In genomic region chr18:1446765-1447164, GRCh38 we compare ENCODE assay signal across 11 cellular contexts.
"Had no signal": no experiment of that assay in that cellular context is flagged by ENCODE, and none has a peak within 500 bp of the region (broad histone marks: within the 10 kb centered on the region; RNA-seq: fewer than 3 reads in every experiment).

No MANE protein-coding gene starts in this region.

- ATAC-seq: GM23338, HCT116 had no signal

- H3K4me1 ChIP-seq: HAP-1 had no signal

- H3K9me3 ChIP-seq: HAP-1 had no signal

- H3K27ac ChIP-seq: GM23248 had no signal

- H3K4me1 Mint-ChIP-seq: GM23338, H9 had no signal

- H2AFZ ChIP-seq: GM23248, GM23338 had no signal

- H3K4me3 ChIP-seq: GM23248, GM23338, HAP-1 had no signal

- H3K9ac ChIP-seq: GM23248 had no signal

- FAIRE-seq: H1, H54 had no signal

- DNase-seq: GM23248, GOT3, H7, H9, HCEC 1CT, HFFc6 had no signal

- H3K4me3 Mint-ChIP-seq: GM23338, H9, HFFc6 had no signal

- H3K4me2 ChIP-seq: GM23338 had no signal

- H3K36me3 ChIP-seq: HAP-1 had no signal

- H3K9me3 Mint-ChIP-seq: GM23338, H9 had no signal

- H3K27ac Mint-ChIP-seq: GM23338, H9, HFFc6 had no signal
